ENCODE assay signal across 5 cellular contexts in the genomic region with DNA sequence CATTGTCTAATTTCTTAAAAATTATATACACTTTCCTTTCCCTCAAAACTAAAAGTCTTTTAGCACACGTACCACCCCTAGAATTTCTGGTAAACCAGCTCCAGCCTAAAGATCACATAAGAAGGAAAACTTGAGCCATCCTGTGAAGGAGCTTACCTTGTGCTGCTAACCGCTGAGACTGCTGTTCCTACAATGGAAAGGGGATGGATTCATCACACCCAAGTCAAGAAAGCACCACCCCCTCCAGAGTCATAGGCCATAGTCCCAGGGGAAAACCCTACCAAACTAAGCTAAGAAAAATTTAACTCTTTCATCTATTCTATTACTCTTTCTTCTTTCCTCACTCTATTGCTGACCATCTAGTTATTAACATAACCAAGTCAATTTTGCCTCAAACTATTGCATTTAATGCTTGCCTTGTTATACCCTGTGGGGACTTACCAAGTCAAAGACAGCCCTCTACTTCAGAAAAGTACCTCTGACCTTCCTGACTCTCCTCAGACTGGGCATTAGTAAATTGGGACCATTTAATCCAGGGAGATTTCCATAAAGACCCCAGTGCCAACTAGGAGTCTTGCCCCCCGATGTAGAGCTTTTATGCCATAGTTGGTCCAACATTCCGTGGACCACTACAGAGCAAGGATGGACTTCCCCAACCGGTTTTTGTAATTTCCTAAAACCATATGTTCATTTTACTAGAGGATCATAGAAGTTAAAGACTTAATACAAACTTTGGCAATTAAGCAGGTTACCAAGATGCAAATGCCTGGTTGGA. TPM values are rescaled to one million over a fixed set of nuclear protein-coding genes. Genes with fewer than 3 reads are reported as not detected.
"Had no signal": no experiment of that assay in that cellular context is flagged by ENCODE, and none has a peak within 500 bp of the region (broad histone marks: within the 10 kb centered on the region; RNA-seq: fewer than 3 reads in every experiment).

No MANE protein-coding gene starts in this region.

RNA-seq across cellular contexts. Expression of a gene that starts 40.6 kb away (rescaled TPM):
- total RNA-seq: activated CD8-positive, alpha-beta memory T cell treated with anti-CD3 and anti-CD28 coated beads for 36 hours; activated CD8-positive, alpha-beta T cell treated with anti-CD3 and anti-CD28 coated beads for 36 hours; activated naive CD8-positive, alpha-beta T cell treated with anti-CD3 and anti-CD28 coated beads for 36 hours; OCI-LY7; T-helper 1 cell treated with Interleukin-12 subunit alpha and Interleukin-12 subunit beta and Interleukin-4 antibody, amounts not matched to agents 30 ng/mL and 1 ng/mL, for 36 hours had no signal
